Comparison of ENCODE assay signal across 14 cellular contexts in genomic region chr1:10948463-10948775, GRCh38.
A peak's percentile ranks its signal among the peaks of the same experiment; 100 is the strongest.
DNase-seq lines count a peak whose midpoint lies in the region; ATAC-seq, FAIRE-seq and TF ChIP-seq lines count a peak whose summit lies in the region.
"Had no signal": no experiment of that assay in that cellular context is flagged by ENCODE, and none has a peak within 500 bp of the region (broad histone marks: within the 10 kb centered on the region; RNA-seq: fewer than 3 reads in every experiment).

No MANE protein-coding gene starts in this region.

- H3K9me3 ChIP-seq in HepG2 (ENCODE audit: low read length) (no peaks in the 10 kb centered on the region), right lobe of liver (no peaks in the 10 kb centered on the region), tibial artery (peaks cover 0 to 4% (median 0%) of the 10 kb centered on the region in 3 donors), aorta (ENCODE audit: control insufficient read depth, low read length) (no peaks in the 10 kb centered on the region)
- H3K9me3 ChIP-seq: HAP-1 had no signal

- no peaks in the 10 kb centered on the region for H4K20me1 ChIP-seq in HepG2 (ENCODE audit: insufficient read depth, low read length)

- H3K4me2 ChIP-seq in HepG2 (ENCODE audit: low read depth, low read length) = no peak overlapping the region
- H3K4me2 ChIP-seq: BLaER1 treated with 17β-estradiol and CSF1 and Interleukin-3, amounts not matched to agents 10 nM and 100 nM had no signal

- no peak for DNase-seq in HepG2 (ENCODE audit: low spot score)
- DNase-seq in right lobe of liver = no peak
- DNase-seq in NCI-H82 (lab: John Stamatoyannopoulos, UW) = peak; percentile 78
- DNase-seq in tibial artery = no peak
- no peak for DNase-seq in dedifferentiated amniotic fluid mesenchymal stem cell (ENCODE audit: extremely low spot score)
- DNase-seq in aorta = no peak
- DNase-seq: Calu3; CD8-positive, alpha-beta T cell; DMS79 treated with DMSO at 0.1 percent for 48 hours; GM23248 had no signal

- no peaks in the 10 kb centered on the region for H3K79me2 ChIP-seq in HepG2 (ENCODE audit: insufficient read depth, low read length)

- in situ Hi-C loops in HepG2 (cut with HindIII; ENCODE audit: extremely low pct_ligation_motif_present, low pct_unique_long_range_greater_than_20kb) = loop anchor here (10.0 kb wide), 1 partner anchor 444 kb away; no protein-coding TSS in a partner anchor

- POLR2A ChIA-PET in HepG2 (lab: Yijun Ruan, JAX) = no interaction called here

- TF ChIP-seq EP300 in HepG2 (IDR thresholded peaks at IDR 0.05; ENCODE audit: low read depth in 2 of 2, low read length in 2 of 2) (no peak), HepG2 (CRISPR knock-in tag; IDR thresholded peaks at IDR 0.05; ENCODE audit: borderline replicate concordance) (no peak)

- no TSS peak for BruUV-seq in HepG2 (replicated peaks; lab: Mats Ljungman, UMichigan)

- intact Hi-C loops in HepG2 (cut with micrococcal nuclease; ENCODE audit: unreplicated experiment) (no loop called here), right lobe of liver (cut with DNase I) (no loop called here), tibial artery (cut with DNase I; ENCODE audit: low total_unique reads) (loop anchor here (10.0 kb wide), 1 partner anchor 434 kb away; no protein-coding TSS in a partner anchor), aorta (cut with DNase I) (loop anchor here (10.0 kb wide), 2 partner anchors 444 to 454 kb away; no protein-coding TSS in a partner anchor)

- no peaks in the 10 kb centered on the region for H3K36me3 ChIP-seq in HepG2 (replicated peaks in 1 of 2; ENCODE audit: control insufficient read depth in 1 of 2, insufficient read depth in 2 of 2, low read length in 2 of 2)
- H3K36me3 ChIP-seq in right lobe of liver = no peaks in the 10 kb centered on the region
- no peaks in the 10 kb centered on the region for H3K36me3 ChIP-seq in tibial artery
- H3K36me3 ChIP-seq in aorta (ENCODE audit: control insufficient read depth in 1 of 2, insufficient read depth in 2 of 2, low read length in 1 of 2) = no peaks in the 10 kb centered on the region
- H3K36me3 ChIP-seq: BLaER1 treated with 17β-estradiol and CSF1 and Interleukin-3, amounts not matched to agents 10 nM and 100 nM; HAP-1 had no signal

- ATAC-seq in HepG2 (peak; percentile 39), right lobe of liver (no peak), esophagus mucosa (peak; percentile 19), aorta (ENCODE audit: low FRiP score) (no peak)
- ATAC-seq: CD8-positive, alpha-beta T cell had no signal

- TF ChIP-seq RAD21 in HepG2 (CRISPR knock-in tag; IDR thresholded peaks at IDR 0.05) = no peak

- H3K27ac ChIP-seq in HepG2 (ENCODE audit: extremely low read length, insufficient read depth, low read length) = no peak overlapping the region
- H3K27ac ChIP-seq in right lobe of liver = no peak overlapping the region
- H3K27ac ChIP-seq in tibial artery = no peak overlapping the region
- H3K27ac ChIP-seq in aorta (ENCODE audit: low read depth in 1 of 2, low read length in 2 of 2) = no peak overlapping the region
- H3K27ac ChIP-seq: BLaER1 treated with 17β-estradiol and CSF1 and Interleukin-3, amounts not matched to agents 10 nM and 100 nM; GM23248 had no signal

- CTCF ChIA-PET in HepG2 (lab: Yijun Ruan, JAX; ENCODE audit: low intra/inter-chr PET ratio, low total read pairs) = no interaction called here

- no peak overlapping the region for H3K9ac ChIP-seq in HepG2 (ENCODE audit: insufficient read depth, low read depth, low read length)
- H3K9ac ChIP-seq: BLaER1 treated with 17β-estradiol and CSF1 and Interleukin-3, amounts not matched to agents 10 nM and 100 nM; GM23248 had no signal

- no peak overlapping the region for H3K4me3 ChIP-seq in HepG2 (replicated peaks in 1 of 3; ENCODE audit: insufficient read depth in 1 of 3, low read depth in 2 of 3, low read length in 3 of 3)
- no peak overlapping the region for H3K4me3 ChIP-seq in right lobe of liver
- H3K4me3 ChIP-seq in tibial artery = no peak overlapping the region
- H3K4me3 ChIP-seq in aorta (ENCODE audit: low read length in 2 of 2) = no peak overlapping the region
- H3K4me3 ChIP-seq: BLaER1 treated with 17β-estradiol and CSF1 and Interleukin-3, amounts not matched to agents 10 nM and 100 nM; GM23248; HAP-1 had no signal

- no peak for FAIRE-seq in HepG2 (lab: Jason Lieb, UNC)
- FAIRE-seq: GM12891 had no signal

- TF ChIP-seq CTCF in HepG2 (CRISPR knock-in tag; IDR thresholded peaks at IDR 0.05) (no peak), right lobe of liver (IDR thresholded peaks at IDR 0.05) (no peak), tibial artery (IDR thresholded peaks at IDR 0.05) (no peak)

- TF ChIP-seq POLR2A in HepG2 (IDR thresholded peaks at IDR 0.05; ENCODE audit: insufficient read depth in 1 of 2, low read depth in 2 of 2, low read length in 2 of 2) = no peak
- no peak for TF ChIP-seq POLR2A in right lobe of liver (IDR thresholded peaks at IDR 0.05)

- peaks cover 15% of the 10 kb centered on the region for H3K4me1 ChIP-seq in HepG2 (ENCODE audit: insufficient read depth, low read length)
- peaks cover 0 to 10% (median 0%) of the 10 kb centered on the region in 4 donors for H3K4me1 ChIP-seq in right lobe of liver
- H3K4me1 ChIP-seq in tibial artery = peaks cover 0 to 11% (median 10%) of the 10 kb centered on the region in 4 donors
- no peaks in the 10 kb centered on the region for H3K4me1 ChIP-seq in aorta (ENCODE audit: control insufficient read depth in 1 of 2, insufficient read depth in 2 of 2, low read length in 2 of 2)

- 7% methylated on average over 10 of the region's 12 CpGs for WGBS in HepG2 (ENCODE audit: low lambda C conversion rate)
- no CpG with 5 or more reads among the region's 12 CpGs for WGBS in right lobe of liver (ENCODE audit: insufficient coverage, low coverage, low lambda C conversion rate, missing lambda C conversion rate)
- WGBS in aorta, 2 donors = 90 to 92% methylated on average over 12 of the region's 12 CpGs

- H3K27me3 ChIP-seq in HepG2 (ENCODE audit: control insufficient read depth in 1 of 2, insufficient read depth in 2 of 2, low read length in 2 of 2) (peaks cover 11 to 40% of the 10 kb centered on the region in 2 experiments), right lobe of liver (no peaks in the 10 kb centered on the region), tibial artery (peaks cover 0 to 24% of the 10 kb centered on the region in 2 donors), aorta (ENCODE audit: control insufficient read depth in 1 of 2, insufficient read depth in 2 of 2, low read length in 1 of 2) (no peaks in the 10 kb centered on the region)

- no peak overlapping the region for H2AFZ ChIP-seq in HepG2 (ENCODE audit: low read length)
- H2AFZ ChIP-seq: GM23248 had no signal

TF ChIP-seq in HepG2, 621 proteins besides CTCF, POLR2A, EP300 and RAD21:
- TF ChIP-seq POLR2AphosphoS5 (IDR thresholded peaks at IDR 0.05; ENCODE audit: low read depth, low read length) (no peak), SETDB1 (CRISPR knock-in tag; IDR thresholded peaks at IDR 0.05; ENCODE audit: borderline replicate concordance) (no peak), ATM (IDR thresholded peaks at IDR 0.05; ENCODE audit: borderline replicate concordance) (no peak), TFAP4 (IDR thresholded peaks at IDR 0.05; ENCODE audit: borderline replicate concordance, low read depth) (no peak), JUNB (CRISPR knock-in tag; IDR thresholded peaks at IDR 0.05; ENCODE audit: borderline replicate concordance) (no peak), ZNF296 (CRISPR knock-in tag; conservative IDR thresholded peaks at IDR 0.05) (no peak)

Comparison
In these comparisons a context has a peak if more than half of its experiments do, and no peak if none do; other contexts are left out.
1. ATAC-seq: peak in HepG2 (single experiment) and esophagus mucosa (single experiment); none in right lobe of liver (0 of 4) and aorta (single experiment).
2. intact Hi-C loops: an anchor here in tibial artery (10.0 kb wide) and aorta (10.0 kb wide); none called in HepG2 and right lobe of liver.